8 cellular contexts compared by ENCODE assay signal in the genomic region with DNA sequence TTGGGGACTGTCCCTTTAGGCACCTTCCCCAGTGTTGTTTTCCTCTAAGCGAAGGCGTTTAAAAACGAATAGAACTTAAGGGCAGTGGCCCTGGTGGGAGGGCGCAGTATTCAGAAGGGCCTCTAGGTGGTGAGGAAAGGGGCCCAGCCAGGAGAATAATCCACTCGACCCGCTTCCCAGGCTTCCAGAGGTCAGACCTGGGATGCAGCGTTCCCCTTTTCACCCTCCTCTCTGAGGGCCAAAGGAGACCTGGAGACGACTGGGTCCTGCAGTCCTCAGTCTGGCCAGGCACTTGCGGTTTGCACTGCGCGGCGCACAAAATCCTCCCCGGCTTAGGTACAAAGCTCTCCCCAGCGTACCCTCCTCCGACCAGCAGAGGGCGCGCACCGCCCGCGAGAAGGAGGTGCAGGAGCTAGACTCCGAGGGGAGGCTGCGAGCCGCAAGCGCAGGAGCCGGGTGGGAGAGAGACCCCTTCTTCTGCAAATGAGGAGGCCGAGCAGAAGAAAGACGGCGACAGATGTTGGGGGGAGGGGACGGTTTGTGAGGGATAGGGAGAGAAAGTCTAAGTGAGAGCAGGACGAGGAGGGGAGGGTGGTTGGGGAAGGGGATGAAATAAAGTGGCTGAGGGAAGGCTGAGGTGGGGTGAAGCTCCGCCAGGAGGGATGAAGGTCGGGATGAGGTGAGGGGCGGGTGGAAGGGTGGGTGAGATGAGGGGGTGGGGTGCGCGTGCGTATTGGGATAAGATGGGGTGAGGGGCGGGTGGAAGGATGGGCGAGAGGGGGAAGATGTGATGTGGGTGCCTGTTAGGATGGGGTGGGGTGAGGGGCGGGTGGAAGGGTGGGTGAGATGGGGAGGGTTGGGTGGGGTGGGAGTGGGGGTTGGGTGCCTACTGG. TPM values are rescaled to one million over a fixed set of nuclear protein-coding genes. Genes with fewer than 3 reads are reported as not detected.
DNase-seq lines count a peak whose midpoint lies in the region; ATAC-seq and TF ChIP-seq lines count a peak whose summit lies in the region.

No MANE protein-coding gene starts in this region.

- H3K9me3 Mint-ChIP-seq in activated naive CD8-positive, alpha-beta T cell treated with anti-CD3 and anti-CD28 coated beads, Interleukin-2, amount 50 U/mL, for 24 hours, result no peaks in the 10 kb centered on the region

- intact Hi-C loops in heart right ventricle (cut with DNase I), result no loop called here

- peak overlapping the region in 4 of 10 donors; percentile 2 to 31 (median 27) for H3K4me3 ChIP-seq in heart right ventricle

- H3K9me3 ChIP-seq in heart right ventricle, result no peaks in the 10 kb centered on the region

- H3K27ac ChIP-seq in heart right ventricle, result no peak overlapping the region

- peak; percentile 74 for DNase-seq in NCI-H128 (lab: John Stamatoyannopoulos, UW; ENCODE audit: unreplicated experiment)
- DNase-seq in T follicular helper cell (ENCODE audit: low read depth), result peak; percentile 72
- peak; percentile 90 for DNase-seq in activated naive CD8-positive, alpha-beta T cell treated with anti-CD3 and anti-CD28 coated beads, Interleukin-2, amount 50 U/mL, for 24 hours
- peak; percentile 79 to 82 for DNase-seq in heart right ventricle
- peak; percentile 74 for DNase-seq in putamen (ENCODE audit: low spot score)
- no peak for DNase-seq in mesenteric fat pad (ENCODE audit: low spot score)

- H3K36me3 Mint-ChIP-seq in activated naive CD8-positive, alpha-beta T cell treated with anti-CD3 and anti-CD28 coated beads, Interleukin-2, amount 50 U/mL, for 24 hours (ENCODE audit: low read depth), result no peaks in the 10 kb centered on the region

- H3K4me1 ChIP-seq in heart right ventricle, result peaks cover 7 to 48% (median 35%) of the 10 kb centered on the region in 9 donors

- peak overlapping the region; percentile 62 for H3K4me3 Mint-ChIP-seq in activated naive CD8-positive, alpha-beta T cell treated with anti-CD3 and anti-CD28 coated beads, Interleukin-2, amount 50 U/mL, for 24 hours

- no peaks in the 10 kb centered on the region for H3K36me3 ChIP-seq in heart right ventricle

- TF ChIP-seq CTCF in GM12874 (IDR thresholded peaks at IDR 0.05; ENCODE audit: insufficient read depth, low read depth, low read length) (peak; percentile 93), heart right ventricle (IDR thresholded peaks at IDR 0.05) (peak; percentile 81 to 95 (median 91))

- peaks cover 22% of the 10 kb centered on the region for H3K4me1 Mint-ChIP-seq in activated naive CD8-positive, alpha-beta T cell treated with anti-CD3 and anti-CD28 coated beads, Interleukin-2, amount 50 U/mL, for 24 hours

- peak; percentile 93 for ATAC-seq in HG02678 (IDR thresholded peaks at IDR 0.05; ENCODE audit: unreplicated experiment)
- peak; percentile 84 for ATAC-seq in activated naive CD8-positive, alpha-beta T cell treated with anti-CD3 and anti-CD28 coated beads, Interleukin-2, amount 50 U/mL, for 24 hours
- ATAC-seq in heart right ventricle, result peak; percentile 76 to 91 (median 84)

- 1 to 4% methylated on average over 38 to 39 of the region's 39 CpGs for WGBS in heart right ventricle, 2 donors

- no peak overlapping the region for H3K27ac Mint-ChIP-seq in activated naive CD8-positive, alpha-beta T cell treated with anti-CD3 and anti-CD28 coated beads, Interleukin-2, amount 50 U/mL, for 24 hours

- H3K27me3 ChIP-seq in heart right ventricle, result peaks cover 35 to 100% (median 98%) of the 10 kb centered on the region in 7 donors

- peaks cover 79% of the 10 kb centered on the region for H3K27me3 Mint-ChIP-seq in activated naive CD8-positive, alpha-beta T cell treated with anti-CD3 and anti-CD28 coated beads, Interleukin-2, amount 50 U/mL, for 24 hours

RNA-seq across cellular contexts. Expression of gene FEV, which starts 4.9 kb away (rescaled TPM):
- total RNA-seq in heart right ventricle (not detected), mesenteric fat pad (not detected)
- polyA plus RNA-seq in heart right ventricle, result not detected

RNA-seq across cellular contexts. Expression of gene CRYBA2, which starts 13.1 kb away (rescaled TPM):
- total RNA-seq in heart right ventricle, result not detected
- not detected for polyA plus RNA-seq in heart right ventricle
- total RNA-seq in mesenteric fat pad, result not detected

RNA-seq across cellular contexts. Expression of gene CDK5R2, which starts 20.6 kb away (rescaled TPM):
- under 1 TPM in 1 of 10 donors, not detected in 9; 0.09 TPM for total RNA-seq in heart right ventricle
- polyA plus RNA-seq in heart right ventricle, result not detected
- not detected for total RNA-seq in mesenteric fat pad
